In the genomic region with DNA sequence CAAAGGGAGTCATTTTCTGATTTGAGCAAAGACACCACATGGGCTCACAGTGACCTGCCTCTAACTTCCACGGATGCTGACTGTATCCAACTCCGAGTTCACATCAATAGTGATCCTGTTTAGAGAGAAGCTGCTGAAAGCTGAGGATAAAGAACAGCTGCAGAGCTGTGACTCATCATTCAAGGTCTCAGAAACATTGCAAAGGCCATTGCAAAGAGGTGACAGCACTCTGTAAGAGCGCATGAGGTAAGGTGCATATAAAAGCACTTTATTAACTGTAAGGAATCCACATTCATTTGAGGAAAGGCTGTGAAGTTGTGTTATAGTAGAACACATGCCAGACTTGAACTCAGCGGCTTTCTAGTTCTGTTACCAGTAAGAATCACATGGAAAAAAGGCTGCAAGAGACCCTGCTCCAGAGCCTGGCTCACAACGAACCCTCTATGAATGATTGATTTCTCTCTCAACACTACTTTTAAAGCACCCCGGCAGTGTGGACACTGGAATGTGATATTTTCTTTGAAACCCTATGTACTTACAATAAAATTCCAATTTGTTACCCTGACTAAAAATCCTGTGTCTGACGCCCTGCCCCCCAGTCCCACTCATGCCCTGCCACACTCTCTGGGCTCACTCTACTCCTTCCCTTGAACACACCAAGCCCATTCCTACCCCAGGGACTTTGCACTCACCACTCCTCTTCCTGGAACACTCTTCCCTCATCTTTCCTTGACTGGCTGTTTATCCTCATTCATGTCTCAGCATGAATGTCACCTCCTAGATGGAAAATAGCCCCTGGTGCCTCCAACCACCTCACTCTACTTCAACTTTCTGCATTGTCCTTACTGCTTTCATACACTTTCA, we compare ENCODE assay signal across 10 cellular contexts.
A peak's percentile ranks its signal among the peaks of the same experiment; 100 is the strongest.
DNase-seq lines count a peak whose midpoint lies in the region; ATAC-seq and TF ChIP-seq lines count a peak whose summit lies in the region.
"Had no signal": no experiment of that assay in that cellular context is flagged by ENCODE, and none has a peak within 500 bp of the region (broad histone marks: within the 10 kb centered on the region; RNA-seq: fewer than 3 reads in every experiment).

No MANE protein-coding gene starts in this region.

- H3K9me3 ChIP-seq in MG63 (no peaks in the 10 kb centered on the region), esophagus squamous epithelium (no peaks in the 10 kb centered on the region)

- no peak for ATAC-seq in HG02973 (IDR thresholded peaks at IDR 0.05; ENCODE audit: unreplicated experiment)

- no peak overlapping the region for H3K27ac ChIP-seq in esophagus squamous epithelium

- H3K4me3 ChIP-seq in AG10803 (ENCODE audit: low read length) (no peak overlapping the region), MG63 (no peak overlapping the region), esophagus squamous epithelium (no peak overlapping the region)

- intact Hi-C loops in esophagus squamous epithelium (cut with DNase I): no loop called here

- H3K36me3 ChIP-seq in MG63 (no peaks in the 10 kb centered on the region), esophagus squamous epithelium (no peaks in the 10 kb centered on the region)

- 64 to 68% methylated on average over 6 of the region's 7 CpGs for WGBS in esophagus squamous epithelium, 2 donors

- no peak for TF ChIP-seq CTCF in AG10803 (conservative IDR thresholded peaks at IDR 0.05; ENCODE audit: low read length)
- no peak for TF ChIP-seq CTCF in esophagus squamous epithelium (IDR thresholded peaks at IDR 0.05)

- DNase-seq in AG10803 (ENCODE audit: low read depth): peak; percentile 89
- DNase-seq in MG63: peak; percentile 5
- DNase-seq in brain pericyte (ENCODE audit: low read depth, low spot score): peak; percentile 41
- peak; percentile 46 for DNase-seq in kidney glomerular epithelial cell (lab: John Stamatoyannopoulos, UW)
- no peak for DNase-seq in DMS79 treated with DMSO at 0.1 percent for 48 hours (lab: John Stamatoyannopoulos, UW)
- DNase-seq in esophagus squamous epithelium (lab: John Stamatoyannopoulos, UW): no peak
- DNase-seq in SKM-1 (lab: John Stamatoyannopoulos, UW; ENCODE audit: unreplicated experiment): no peak
- DNase-seq: activated gamma-delta T cell treated with Interleukin-2 at 50 U/mL for 16 hours, DND-41 had no signal

- H3K27me3 ChIP-seq in MG63: no peaks in the 10 kb centered on the region
- H3K27me3 ChIP-seq in esophagus squamous epithelium: peaks cover 0 to 3% (median 0%) of the 10 kb centered on the region in 4 donors

- H3K4me1 ChIP-seq in esophagus squamous epithelium: peaks cover 0 to 19% (median 0%) of the 10 kb centered on the region in 3 donors

- no peak for TF ChIP-seq POLR2A in esophagus squamous epithelium (IDR thresholded peaks at IDR 0.05)

Comparison
In these comparisons a context has a peak if more than half of its experiments do, and no peak if none do; other contexts are left out.
1. DNase-seq: peak in AG10803 (single experiment), MG63 (single experiment), brain pericyte (single experiment) and kidney glomerular epithelial cell (single experiment); none in DMS79 treated with DMSO at 0.1 percent for 48 hours (single experiment), esophagus squamous epithelium (single experiment) and SKM-1 (single experiment).